In genomic region chr5:141489841-141490240, GRCh38 we compare ENCODE assay signal across 19 cellular contexts. TPM values are rescaled to one million over a fixed set of nuclear protein-coding genes. Genes with fewer than 3 reads are reported as not detected.
"Had no signal": no experiment of that assay in that cellular context is flagged by ENCODE, and none has a peak within 500 bp of the region (broad histone marks: within the 10 kb centered on the region; RNA-seq: fewer than 3 reads in every experiment).

No MANE protein-coding gene starts in this region.

- H3K27me3 ChIP-seq: tibial nerve, uterus had no signal

- H3K9me3 ChIP-seq: colonic mucosa, heart left ventricle, mucosa of descending colon, tibial nerve, uterus had no signal

- DNase-seq: activated CD4-positive, alpha-beta memory T cell treated with anti-CD3 and anti-CD28 coated beads, Interleukin-2, amount 10 ng/mL, durations not matched to agents 7 days and 5 days; activated CD4-positive, alpha-beta T cell treated with anti-CD3 and anti-CD28 coated beads for 4 hours; activated naive CD4-positive, alpha-beta T cell treated with anti-CD3 and anti-CD28 coated beads, Interleukin-2, amount 50 U/mL, for 16 hours; activated T-cell treated with anti-CD3 and anti-CD28 coated beads, Interleukin-2, amount 50 U/mL, for 24 hours; colonic mucosa; effector CD8-positive, alpha-beta T cell; left colon; mucosa of descending colon; natural killer cell; stimulated activated CD4-positive, alpha-beta T cell treated with anti-CD3 and anti-CD28 coated beads, Interleukin-15, amount 100 ng/mL, for 24 hours; stimulated activated CD4-positive, alpha-beta T cell treated with anti-CD3 and anti-CD28 coated beads, Interleukin-4, amount 100 ng/mL, for 24 hours; stimulated activated naive CD4-positive, alpha-beta T cell; T-helper 17 cell; uterus had no signal

- H3K4me3 ChIP-seq: cardiac muscle cell, colonic mucosa, heart left ventricle, lung, mucosa of descending colon, tibial nerve, uterus had no signal

- ATAC-seq: left colon, mucosa of descending colon, natural killer cell, T-helper 17 cell, WTC11 had no signal

- H3K36me3 ChIP-seq: cardiac muscle cell, colonic mucosa, uterus had no signal

- H3K27ac ChIP-seq: cardiac muscle cell, colonic mucosa, heart left ventricle, tibial nerve had no signal

- H3K4me1 ChIP-seq: uterus had no signal

RNA-seq across cellular contexts. Expression of gene PCDHGC5, which starts 1.0 kb away (rescaled TPM):
- total RNA-seq: activated CD4-positive, alpha-beta memory T cell treated with anti-CD3 and anti-CD28 coated beads, Interleukin-2, amount 10 ng/mL, durations not matched to agents 7 days and 5 days; T-helper 17 cell had no signal
- polyA plus RNA-seq: cardiac muscle cell had no signal

RNA-seq across cellular contexts. Expression of gene PCDHGC4, which starts 5.0 kb away (rescaled TPM):
- total RNA-seq: activated CD4-positive, alpha-beta memory T cell treated with anti-CD3 and anti-CD28 coated beads, Interleukin-2, amount 10 ng/mL, durations not matched to agents 7 days and 5 days; T-helper 17 cell had no signal

RNA-seq across cellular contexts. Expression of gene PCDHGC3, which starts 14.1 kb away (rescaled TPM):
- total RNA-seq: activated CD4-positive, alpha-beta memory T cell treated with anti-CD3 and anti-CD28 coated beads, Interleukin-2, amount 10 ng/mL, durations not matched to agents 7 days and 5 days; T-helper 17 cell had no signal

RNA-seq across cellular contexts. Expression of gene PCDHGA12, which starts 59.5 kb away (rescaled TPM):
- total RNA-seq: activated CD4-positive, alpha-beta memory T cell treated with anti-CD3 and anti-CD28 coated beads, Interleukin-2, amount 10 ng/mL, durations not matched to agents 7 days and 5 days; T-helper 17 cell had no signal
